ENCODE assay signal across 34 cellular contexts in the genomic region with DNA sequence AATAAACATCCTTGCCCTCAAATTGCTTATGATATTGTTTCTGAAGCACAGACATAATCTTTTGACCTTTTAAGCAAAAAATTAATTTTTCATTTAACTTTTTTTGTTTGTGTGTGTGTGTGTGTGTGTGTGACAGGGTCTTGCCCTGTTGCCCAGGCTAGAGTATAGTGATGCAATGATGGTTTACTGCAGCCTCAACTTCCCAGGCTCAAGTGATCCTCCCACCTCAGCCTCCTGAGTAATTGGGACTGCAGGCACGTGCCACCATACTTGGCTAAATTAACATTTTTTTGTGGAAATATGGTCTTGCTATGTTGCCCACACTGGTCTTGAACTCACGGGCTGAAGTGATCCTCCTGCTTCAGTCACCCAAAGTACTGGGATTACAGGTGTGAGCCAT.
"Had no signal": no experiment of that assay in that cellular context is flagged by ENCODE, and none has a peak within 500 bp of the region (broad histone marks: within the 10 kb centered on the region; RNA-seq: fewer than 3 reads in every experiment).

No MANE protein-coding gene starts in this region.

- DNase-seq: activated CD4-positive, alpha-beta memory T cell treated with anti-CD3 and anti-CD28 coated beads for 36 hours; activated CD4-positive, alpha-beta T cell treated with anti-CD3 and anti-CD28 coated beads for 1 hour; activated CD4-positive, alpha-beta T cell treated with anti-CD3 and anti-CD28 coated beads for 36 hours; activated CD4-positive, alpha-beta T cell treated with anti-CD3 and anti-CD28 coated beads for 48 hours; activated CD4-positive, alpha-beta T cell treated with anti-CD3 and anti-CD28 coated beads, Interleukin-2, amount 10 ng/mL, durations not matched to agents 7 days and 5 days; activated CD4-positive, CD25-positive, alpha-beta regulatory T cell; activated CD8-positive, alpha-beta memory T cell treated with anti-CD3 and anti-CD28 coated beads, Interleukin-2, amount 50 U/mL, for 4 hours; activated CD8-positive, alpha-beta T cell treated with anti-CD3 and anti-CD28 coated beads for 36 hours; activated effector memory CD4-positive, alpha-beta T cell treated with anti-CD3 and anti-CD28 coated beads, Interleukin-2, amount 50 U/mL, for 16 hours; activated gamma-delta T cell treated with Interleukin-2 at 50 U/mL for 16 hours; activated naive CD4-positive, alpha-beta T cell; activated naive CD4-positive, alpha-beta T cell treated with anti-CD3 and anti-CD28 coated beads for 36 hours; activated naive CD4-positive, alpha-beta T cell treated with anti-CD3 and anti-CD28 coated beads, Interleukin-2, amount 50 U/mL, for 16 hours; activated naive CD8-positive, alpha-beta T cell treated with anti-CD3 and anti-CD28 coated beads for 36 hours; activated T-cell treated with anti-CD3 and anti-CD28 coated beads for 4 hours; activated T-cell treated with anti-CD3 and anti-CD28 coated beads, Interleukin-2, amount 50 U/mL, for 1 hour; activated T-cell treated with anti-CD3 and anti-CD28 coated beads, Interleukin-2, amount 50 U/mL, for 4 hours; activated T-cell treated with anti-CD3 and anti-CD28 coated beads, Interleukin-2, amount 50 U/mL, for 72 hours; adrenal gland; amniotic stem cell; aorta; body of pancreas; brain microvascular endothelial cell; central memory CD4-positive, alpha-beta T cell; T-helper 1 cell; T-helper 2 cell; T-helper 9 cell had no signal

- FAIRE-seq: astrocyte, TTC549 had no signal

- H3K27me3 ChIP-seq: adrenal gland, body of pancreas, brain microvascular endothelial cell, breast epithelium had no signal

- H3K4me3 ChIP-seq: adrenal gland, body of pancreas, breast epithelium had no signal

- H3K9me3 ChIP-seq: adrenal gland, body of pancreas, breast epithelium had no signal

- H3K36me3 ChIP-seq: adrenal gland, brain microvascular endothelial cell, breast epithelium had no signal

- ATAC-seq: activated CD4-positive, alpha-beta T cell treated with anti-CD3 and anti-CD28 coated beads for 36 hours; activated CD4-positive, CD25-positive, alpha-beta regulatory T cell treated with anti-CD3 and anti-CD28 coated beads, Interleukin-2, amount 50 U/mL, for 24 hours; activated CD8-positive, alpha-beta T cell treated with anti-CD3 and anti-CD28 coated beads for 36 hours; activated naive CD4-positive, alpha-beta T cell treated with anti-CD3 and anti-CD28 coated beads, Interleukin-2, amount 50 U/mL, for 72 hours; activated T-cell treated with anti-CD3 and anti-CD28 coated beads, Interleukin-2, amount 50 U/mL, for 4 hours; activated T-cell treated with anti-CD3 and anti-CD28 coated beads, Interleukin-2, amount 50 U/mL, for 72 hours; activated T-helper 17 cell treated with anti-CD3 and anti-CD28 coated beads, Interleukin-2, amount 50 U/mL, for 72 hours; body of pancreas had no signal

- H3K27ac ChIP-seq: adrenal gland, body of pancreas, brain microvascular endothelial cell, breast epithelium, VCaP had no signal
